In genomic region chr3:129184784-129185542, GRCh38 we compare ENCODE assay signal across 8 cellular contexts. TPM values are rescaled to one million over a fixed set of nuclear protein-coding genes. Genes with fewer than 3 reads are reported as not detected.
A peak's percentile ranks its signal among the peaks of the same experiment; 100 is the strongest.
DNase-seq lines count a peak whose midpoint lies in the region; ATAC-seq and TF ChIP-seq lines count a peak whose summit lies in the region.
"Not testable (repeated sequence)": the region's sequence is repeated elsewhere in the genome, so short reads cannot be mapped to it uniquely, and the experiment has no call there.

No MANE protein-coding gene starts in this region.

- H2BK5ac ChIP-seq in H9 (ENCODE audit: insufficient read length, low read length): not testable (repeated sequence)

- H2BK120ac ChIP-seq in H9 (ENCODE audit: low read depth, low read length, poor library complexity, severe bottlenecking): not testable (repeated sequence)

- not testable (repeated sequence) for H4K8ac ChIP-seq in H9 (replicated peaks; ENCODE audit: insufficient read length, low read depth, low read length)

- H4K5ac ChIP-seq in H9 (ENCODE audit: insufficient read length, low read depth, low read length): not testable (repeated sequence)

- not testable (repeated sequence) for H2AFZ ChIP-seq in ACC112 (ENCODE audit: low read length, unreplicated experiment); H9 (ENCODE audit: low read length); hepatocyte

- H2AK5ac ChIP-seq in H9 (ENCODE audit: insufficient read length, low read length): not testable (repeated sequence)

- not testable (repeated sequence) for H3K23ac ChIP-seq in H9 (ENCODE audit: insufficient read length, low read depth, low read length)

- H3K27ac Mint-ChIP-seq in H9: not testable (repeated sequence)
- H3K27ac Mint-ChIP-seq in activated T-helper 17 cell treated with anti-CD3 and anti-CD28 coated beads, Interleukin-2, amount 50 U/mL, for 72 hours: peak overlapping the region; percentile 97
- peak overlapping the region; percentile 99 for H3K27ac Mint-ChIP-seq in dendritic cell treated with granulocyte-macrophage colony-stimulating factor and Interleukin-4, amounts not matched to agents 40 ng/mL and 50 ng/mL, for 4 days
- H3K27ac Mint-ChIP-seq in natural killer cell: peak overlapping the region; percentile 84 to 100
- H3K27ac Mint-ChIP-seq in stimulated activated effector memory CD8-positive, alpha-beta T cell treated with anti-CD3 and anti-CD28 coated beads, Interleukin-12 subunit alpha, Interleukin-12 subunit beta, amount 100 ng/mL, for 72 hours: peak overlapping the region; percentile 99

- not testable (repeated sequence) for H3K79me1 ChIP-seq in H9 (ENCODE audit: insufficient read depth, low read depth, low read length, poor library complexity, severe bottlenecking)

- H3K4me3 ChIP-seq in ACC112 (ENCODE audit: low read depth, low read length) (peak overlapping the region; percentile 86), Peyer's patch (peak overlapping the region in 2 of 4 donors; percentile 71 to 94), hepatocyte (peak overlapping the region; percentile 56)

- not testable (repeated sequence) for DNase-seq in H9; Peyer's patch; hepatocyte (ENCODE audit: low spot score); natural killer cell; stimulated activated effector memory CD8-positive, alpha-beta T cell treated with anti-CD3 and anti-CD28 coated beads, Interleukin-12 subunit alpha, Interleukin-12 subunit beta, amount 100 ng/mL, for 72 hours (ENCODE audit: low spot score in 2 of 2)

- H2BK15ac ChIP-seq in H9 (ENCODE audit: low read depth, low read length): not testable (repeated sequence)

- peaks cover 11% of the 10 kb centered on the region for H3K23me2 ChIP-seq in H9 (ENCODE audit: insufficient read length, low read depth, low read length, poor library complexity, severe bottlenecking)

- H3K27ac ChIP-seq in ACC112 (ENCODE audit: low read depth, low read length) (peak overlapping the region; percentile 68), Peyer's patch (peak overlapping the region in 3 of 4 donors; percentile 71 to 98 (median 98)), hepatocyte (peak overlapping the region; percentile 96)
- not testable (repeated sequence) for H3K27ac ChIP-seq in H9 (ENCODE audit: insufficient read length, low read depth, low read length)

- not testable (repeated sequence) for H2BK12ac ChIP-seq in H9 (ENCODE audit: insufficient read length, low read depth, low read length)

- H3K4me2 ChIP-seq in H9 (ENCODE audit: insufficient read depth, insufficient read length, low read length) (peak overlapping the region; percentile 100), hepatocyte (peak overlapping the region; percentile 84)

- not testable (repeated sequence) for H3K9ac ChIP-seq in H9 (ENCODE audit: extremely low read depth, insufficient read length, low read length)

- H3K4me1 ChIP-seq in ACC112 (ENCODE audit: control insufficient read depth, insufficient read depth, low read length, unreplicated experiment): peaks cover 18% of the 10 kb centered on the region
- not testable (repeated sequence) for H3K4me1 ChIP-seq in H9 (ENCODE audit: insufficient read depth, low read length)
- peaks cover 0 to 25% (median 14%) of the 10 kb centered on the region in 4 donors for H3K4me1 ChIP-seq in Peyer's patch
- peaks cover 19% of the 10 kb centered on the region for H3K4me1 ChIP-seq in hepatocyte (ENCODE audit: insufficient read depth)

- intact Hi-C loops in dendritic cell treated with granulocyte-macrophage colony-stimulating factor and Interleukin-4, amounts not matched to agents 40 ng/mL and 50 ng/mL, for 4 days (cut with micrococcal nuclease): not testable (repeated sequence)
- intact Hi-C loops in natural killer cell (cut with micrococcal nuclease): loop anchor here (1.0 kb wide), 1 partner anchor 64 kb away; the partner anchor contains the start of gene COPG1

- H4K91ac ChIP-seq in H9 (ENCODE audit: insufficient read length, low read depth, low read length): not testable (repeated sequence)

- not testable (repeated sequence) for H3K4ac ChIP-seq in H9 (ENCODE audit: low read depth, low read length)

- H3K18ac ChIP-seq in H9 (ENCODE audit: insufficient read length, low read depth, low read length): not testable (repeated sequence)

- TF ChIP-seq CTCF in H9 (conservative IDR thresholded peaks at IDR 0.05); Peyer's patch (IDR thresholded peaks at IDR 0.05); hepatocyte (IDR thresholded peaks at IDR 0.05; ENCODE audit: poor library complexity); natural killer cell (IDR thresholded peaks at IDR 0.05): not testable (repeated sequence)

- peaks cover 53% of the 10 kb centered on the region for H3K79me2 ChIP-seq in ACC112 (ENCODE audit: control insufficient read depth, insufficient read depth, low read length, unreplicated experiment)
- H3K79me2 ChIP-seq in H9 (ENCODE audit: insufficient read depth, low read length): peaks cover 34% of the 10 kb centered on the region
- peaks cover 59% of the 10 kb centered on the region for H3K79me2 ChIP-seq in hepatocyte

- H4K20me1 ChIP-seq in H9 (ENCODE audit: control insufficient read depth, insufficient read depth, insufficient read length): not testable (repeated sequence)
- peaks cover 30% of the 10 kb centered on the region for H4K20me1 ChIP-seq in hepatocyte (ENCODE audit: insufficient read depth, poor library complexity, severe bottlenecking)

- not testable (repeated sequence) for H3K9me3 ChIP-seq in H9 (ENCODE audit: control insufficient read depth, low read depth, low read length); Peyer's patch; hepatocyte (ENCODE audit: low read depth)

- not testable (repeated sequence) for H3T11ph ChIP-seq in H9 (ENCODE audit: low read length)

- not testable (repeated sequence) for H3K27me3 Mint-ChIP-seq in H9 (ENCODE audit: low read depth); activated T-helper 17 cell treated with anti-CD3 and anti-CD28 coated beads, Interleukin-2, amount 50 U/mL, for 72 hours; dendritic cell treated with granulocyte-macrophage colony-stimulating factor and Interleukin-4, amounts not matched to agents 40 ng/mL and 50 ng/mL, for 4 days; natural killer cell (ENCODE audit: low read depth in 2 of 2)

- not testable (repeated sequence) for H3K9me3 Mint-ChIP-seq in H9; activated T-helper 17 cell treated with anti-CD3 and anti-CD28 coated beads, Interleukin-2, amount 50 U/mL, for 72 hours; dendritic cell treated with granulocyte-macrophage colony-stimulating factor and Interleukin-4, amounts not matched to agents 40 ng/mL and 50 ng/mL, for 4 days; natural killer cell; stimulated activated effector memory CD8-positive, alpha-beta T cell treated with anti-CD3 and anti-CD28 coated beads, Interleukin-12 subunit alpha, Interleukin-12 subunit beta, amount 100 ng/mL, for 72 hours

- H3K56ac ChIP-seq in H9 (ENCODE audit: insufficient read length, low read depth, low read length): not testable (repeated sequence)

- H3K4me1 Mint-ChIP-seq in H9 (peaks cover 19 to 22% of the 10 kb centered on the region in 2 experiments), natural killer cell (peaks cover 31 to 38% of the 10 kb centered on the region in 2 donors)
- not testable (repeated sequence) for H3K4me1 Mint-ChIP-seq in activated T-helper 17 cell treated with anti-CD3 and anti-CD28 coated beads, Interleukin-2, amount 50 U/mL, for 72 hours
- H3K4me1 Mint-ChIP-seq in dendritic cell treated with granulocyte-macrophage colony-stimulating factor and Interleukin-4, amounts not matched to agents 40 ng/mL and 50 ng/mL, for 4 days (ENCODE audit: low read depth): peaks cover 20% of the 10 kb centered on the region
- peaks cover 15% of the 10 kb centered on the region for H3K4me1 Mint-ChIP-seq in stimulated activated effector memory CD8-positive, alpha-beta T cell treated with anti-CD3 and anti-CD28 coated beads, Interleukin-12 subunit alpha, Interleukin-12 subunit beta, amount 100 ng/mL, for 72 hours

- H3K36me3 ChIP-seq in ACC112 (ENCODE audit: insufficient read depth, low read length): peaks cover 11% of the 10 kb centered on the region
- H3K36me3 ChIP-seq in Peyer's patch; hepatocyte (replicated peaks; ENCODE audit: insufficient read depth, low read depth): not testable (repeated sequence)

- H3K14ac ChIP-seq in H9 (ENCODE audit: insufficient read depth, low read length): not testable (repeated sequence)

- ATAC-seq in activated T-helper 17 cell treated with anti-CD3 and anti-CD28 coated beads, Interleukin-2, amount 50 U/mL, for 72 hours (replicated peaks); natural killer cell; stimulated activated effector memory CD8-positive, alpha-beta T cell treated with anti-CD3 and anti-CD28 coated beads, Interleukin-12 subunit alpha, Interleukin-12 subunit beta, amount 100 ng/mL, for 72 hours: not testable (repeated sequence)

- TF ChIP-seq POLR2A in Peyer's patch (IDR thresholded peaks at IDR 0.05): not testable (repeated sequence)

- peaks cover 17 to 25% (median 25%) of the 10 kb centered on the region in 3 experiments for H3K36me3 Mint-ChIP-seq in H9 (ENCODE audit: insufficient read depth in 1 of 3, low read depth in 3 of 3)
- peaks cover 45% of the 10 kb centered on the region for H3K36me3 Mint-ChIP-seq in activated T-helper 17 cell treated with anti-CD3 and anti-CD28 coated beads, Interleukin-2, amount 50 U/mL, for 72 hours (ENCODE audit: low read depth)
- peaks cover 45% of the 10 kb centered on the region for H3K36me3 Mint-ChIP-seq in dendritic cell treated with granulocyte-macrophage colony-stimulating factor and Interleukin-4, amounts not matched to agents 40 ng/mL and 50 ng/mL, for 4 days (ENCODE audit: low read depth)
- H3K36me3 Mint-ChIP-seq in natural killer cell: not testable (repeated sequence)
- H3K36me3 Mint-ChIP-seq in stimulated activated effector memory CD8-positive, alpha-beta T cell treated with anti-CD3 and anti-CD28 coated beads, Interleukin-12 subunit alpha, Interleukin-12 subunit beta, amount 100 ng/mL, for 72 hours: peaks cover 47% of the 10 kb centered on the region

- WGBS in H9 (ENCODE audit: extremely low coverage, insufficient read length, low lambda C conversion rate): no CpG with 5 or more reads among the region's 20 CpGs
- WGBS in hepatocyte (ENCODE audit: low lambda C conversion rate, missing lambda C conversion rate): 92% methylated on average over 20 of the region's 20 CpGs

- H3K27me3 ChIP-seq in ACC112 (ENCODE audit: insufficient read depth, low read length); H9 (ENCODE audit: insufficient read depth, low read length); Peyer's patch; hepatocyte: not testable (repeated sequence)

- H3K4me3 Mint-ChIP-seq in H9 (peak overlapping the region; percentile 94 to 98), natural killer cell (peak overlapping the region; percentile 91)
- peak overlapping the region; percentile 98 for H3K4me3 Mint-ChIP-seq in activated T-helper 17 cell treated with anti-CD3 and anti-CD28 coated beads, Interleukin-2, amount 50 U/mL, for 72 hours
- peak overlapping the region; percentile 58 for H3K4me3 Mint-ChIP-seq in dendritic cell treated with granulocyte-macrophage colony-stimulating factor and Interleukin-4, amounts not matched to agents 40 ng/mL and 50 ng/mL, for 4 days
- peak overlapping the region; percentile 88 for H3K4me3 Mint-ChIP-seq in stimulated activated effector memory CD8-positive, alpha-beta T cell treated with anti-CD3 and anti-CD28 coated beads, Interleukin-12 subunit alpha, Interleukin-12 subunit beta, amount 100 ng/mL, for 72 hours

- not testable (repeated sequence) for H2BK20ac ChIP-seq in H9 (ENCODE audit: low read depth, low read length, poor library complexity, severe bottlenecking)

- H3K9me2 ChIP-seq in hepatocyte (replicated peaks; ENCODE audit: insufficient read depth): not testable (repeated sequence)

RNA-seq across cellular contexts. Expression of gene CNBP, which starts 1.3 kb away (rescaled TPM):
- total RNA-seq in H9 (2021) (433 and 443 TPM in 2 replicates), Peyer's patch (100 to 1,000 TPM; 191 to 261 (median 231) TPM), hepatocyte (289 and 295 TPM in 2 replicates), natural killer cell (100 to 1,000 TPM; 202 to 223 (median 211) TPM)
- total RNA-seq in activated T-helper 17 cell treated with anti-CD3 and anti-CD28 coated beads, Interleukin-2, amount 50 U/mL, for 72 hours: 100 to 1,000 TPM; 188 to 274 TPM
- polyA plus RNA-seq in hepatocyte: 308 and 316 TPM in 2 replicates

RNA-seq across cellular contexts. Expression of gene ISY1, which starts 24.1 kb away (rescaled TPM):
- 28.1 TPM in 2 replicates for total RNA-seq in H9 (2021)
- 10 to 100 TPM; 11.1 to 24.9 (median 18.2) TPM for total RNA-seq in Peyer's patch
- total RNA-seq in activated T-helper 17 cell treated with anti-CD3 and anti-CD28 coated beads, Interleukin-2, amount 50 U/mL, for 72 hours: 10 to 100 TPM; 59.3 to 70.9 TPM
- total RNA-seq in hepatocyte: 20.1 and 23.0 TPM in 2 replicates
- 35.8 and 38.8 TPM in 2 replicates for polyA plus RNA-seq in hepatocyte
- total RNA-seq in natural killer cell: 10 to 100 TPM; 51.9 to 58.2 (median 56.1) TPM
